Comparison of ENCODE assay signal across 8 cellular contexts in the genomic region with DNA sequence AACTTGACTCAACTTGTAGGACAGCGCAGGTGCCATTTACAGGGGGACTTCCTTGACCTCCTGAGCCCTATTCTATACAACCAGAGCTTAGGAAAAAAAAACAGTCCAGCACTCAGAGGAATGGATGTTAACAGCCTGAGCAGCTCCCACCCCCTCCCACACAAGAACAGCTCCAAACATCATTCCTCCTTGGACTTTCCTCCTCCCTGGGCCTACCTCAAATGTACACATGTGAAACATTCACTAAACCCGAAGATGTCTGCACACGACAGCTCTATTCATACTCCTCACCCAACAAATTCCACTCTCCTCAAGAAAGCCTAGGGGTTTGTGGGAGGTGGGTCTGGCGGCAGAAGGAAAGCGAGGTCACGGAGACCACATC. TPM values are rescaled to one million over a fixed set of nuclear protein-coding genes. Genes with fewer than 3 reads are reported as not detected.
DNase-seq lines count a peak whose midpoint lies in the region; ATAC-seq, FAIRE-seq and TF ChIP-seq lines count a peak whose summit lies in the region.

No MANE protein-coding gene starts in this region.

- peak overlapping the region; percentile 89 to 91 for H3K27ac ChIP-seq in ascending aorta
- H3K27ac ChIP-seq in HepG2 (ENCODE audit: extremely low read length, insufficient read depth, low read length) = peak overlapping the region; percentile 78
- H3K27ac ChIP-seq in thyroid gland = peak overlapping the region; percentile 48 to 82 (median 82)

- TF ChIP-seq POLR2A in HepG2 (IDR thresholded peaks at IDR 0.05; ENCODE audit: insufficient read depth in 1 of 2, low read depth in 2 of 2, low read length in 2 of 2) = no peak
- no peak for TF ChIP-seq POLR2A in thyroid gland (IDR thresholded peaks at IDR 0.05)

- no peaks in the 10 kb centered on the region for H3K9me3 Mint-ChIP-seq in activated CD4-positive, alpha-beta T cell treated with anti-CD3 and anti-CD28 coated beads, Interleukin-2, amount 10 ng/mL, durations not matched to agents 7 days and 5 days

- H3K9me3 ChIP-seq in ascending aorta (no peaks in the 10 kb centered on the region), HepG2 (ENCODE audit: low read length) (no peaks in the 10 kb centered on the region), thyroid gland (no peaks in the 10 kb centered on the region)

- DNase-seq in activated CD4-positive, alpha-beta T cell treated with anti-CD3 and anti-CD28 coated beads, Interleukin-2, amount 10 ng/mL, durations not matched to agents 7 days and 5 days = no peak
- DNase-seq in activated CD4-positive, alpha-beta T cell treated with anti-CD3 and anti-CD28 coated beads, Interleukin-2, amount 50 U/mL, for 1 hour = no peak
- DNase-seq in ascending aorta (ENCODE audit: low spot score in 2 of 2) (no peak), HepG2 (ENCODE audit: low spot score) (no peak), thyroid gland (no peak), putamen (ENCODE audit: low spot score) (no peak), NCI-H1417 (lab: John Stamatoyannopoulos, UW) (no peak)

- peaks cover 7% of the 10 kb centered on the region for H4K20me1 ChIP-seq in HepG2 (ENCODE audit: insufficient read depth, low read length)

- ATAC-seq in HepG2 (peak; percentile 11), GM19324 (IDR thresholded peaks at IDR 0.05; ENCODE audit: low FRiP score, unreplicated experiment) (no peak)

- peak overlapping the region; percentile 74 to 94 for H3K4me3 ChIP-seq in ascending aorta
- H3K4me3 ChIP-seq in HepG2 (replicated peaks in 1 of 3; ENCODE audit: insufficient read depth in 1 of 3, low read depth in 2 of 3, low read length in 3 of 3) = peak overlapping the region; percentile 74 to 100 (median 86)
- peak overlapping the region; percentile 37 to 80 (median 72) for H3K4me3 ChIP-seq in thyroid gland (replicated peaks in 1 of 3)

- POLR2A ChIA-PET in activated CD4-positive, alpha-beta T cell treated with anti-CD3 and anti-CD28 coated beads, Interleukin-2, amount 10 ng/mL, durations not matched to agents 7 days and 5 days (lab: Charles Lee) = interaction anchor here (1.3 kb wide), 1 partner anchor 10 kb away, joined by 4 read pairs; no protein-coding TSS in a partner anchor
- POLR2A ChIA-PET in HepG2 (lab: Yijun Ruan, JAX) = interaction anchor here (1.1 to 4.5 kb wide), 12 partner anchors 9 to 205 kb away, joined by 3 to 50 read pairs (median 5); a partner anchor contains a TSS

- FAIRE-seq in HepG2 (lab: Jason Lieb, UNC) = no peak

- TF ChIP-seq EP300 in HepG2 (IDR thresholded peaks at IDR 0.05; ENCODE audit: low read depth in 2 of 2, low read length in 2 of 2) (no peak), HepG2 (CRISPR knock-in tag; IDR thresholded peaks at IDR 0.05; ENCODE audit: borderline replicate concordance) (no peak)

- H3K36me3 ChIP-seq in ascending aorta = peaks cover 21 to 31% of the 10 kb centered on the region in 2 donors
- peaks cover 2 to 9% of the 10 kb centered on the region in 2 experiments; a peak in 2 of 5 replicates for H3K36me3 ChIP-seq in HepG2 (replicated peaks in 1 of 2; ENCODE audit: control insufficient read depth in 1 of 2, insufficient read depth in 2 of 2, low read length in 2 of 2)
- H3K36me3 ChIP-seq in thyroid gland = peaks cover 4 to 6% of the 10 kb centered on the region in 2 donors

- H2AFZ ChIP-seq in HepG2 (ENCODE audit: low read length) = no peak overlapping the region

- H3K27me3 Mint-ChIP-seq in activated CD4-positive, alpha-beta T cell treated with anti-CD3 and anti-CD28 coated beads, Interleukin-2, amount 10 ng/mL, durations not matched to agents 7 days and 5 days = no peaks in the 10 kb centered on the region

- H3K4me1 Mint-ChIP-seq in activated CD4-positive, alpha-beta T cell treated with anti-CD3 and anti-CD28 coated beads, Interleukin-2, amount 10 ng/mL, durations not matched to agents 7 days and 5 days = peaks cover 56% of the 10 kb centered on the region

- peak overlapping the region; percentile 93 for H3K4me2 ChIP-seq in HepG2 (ENCODE audit: low read depth, low read length)

- TF ChIP-seq RAD21 in HepG2 (CRISPR knock-in tag; IDR thresholded peaks at IDR 0.05) = no peak

- peak overlapping the region; percentile 87 for H3K4me3 Mint-ChIP-seq in activated CD4-positive, alpha-beta T cell treated with anti-CD3 and anti-CD28 coated beads, Interleukin-2, amount 10 ng/mL, durations not matched to agents 7 days and 5 days

- H3K79me2 ChIP-seq in HepG2 (ENCODE audit: insufficient read depth, low read length) = peaks cover 26% of the 10 kb centered on the region

- intact Hi-C loops in ascending aorta (cut with DNase I) = loop anchor here (1.0 to 2.0 kb wide), 2 partner anchors 19 to 27 kb away; no protein-coding TSS in a partner anchor
- intact Hi-C loops in HepG2 (cut with micrococcal nuclease; ENCODE audit: unreplicated experiment) = no loop called here
- intact Hi-C loops in thyroid gland (cut with DNase I) = no loop called here

- WGBS in HepG2 (ENCODE audit: low lambda C conversion rate) = 35% methylated on average over 3 of the region's 6 CpGs
- 10 to 13% methylated on average over 6 of the region's 6 CpGs for WGBS in thyroid gland, 2 donors

- H3K36me3 Mint-ChIP-seq in activated CD4-positive, alpha-beta T cell treated with anti-CD3 and anti-CD28 coated beads, Interleukin-2, amount 10 ng/mL, durations not matched to agents 7 days and 5 days (ENCODE audit: low read depth) = peaks cover 39% of the 10 kb centered on the region

- peak overlapping the region; percentile 91 for H3K27ac Mint-ChIP-seq in activated CD4-positive, alpha-beta T cell treated with anti-CD3 and anti-CD28 coated beads, Interleukin-2, amount 10 ng/mL, durations not matched to agents 7 days and 5 days

- H3K27me3 ChIP-seq in ascending aorta = no peaks in the 10 kb centered on the region
- no peaks in the 10 kb centered on the region; a peak in 1 of 5 replicates for H3K27me3 ChIP-seq in HepG2 (ENCODE audit: control insufficient read depth in 1 of 2, insufficient read depth in 2 of 2, low read length in 2 of 2)
- H3K27me3 ChIP-seq in thyroid gland = no peaks in the 10 kb centered on the region

- CTCF ChIA-PET in activated CD4-positive, alpha-beta T cell treated with anti-CD3 and anti-CD28 coated beads, Interleukin-2, amount 10 ng/mL, durations not matched to agents 7 days and 5 days (lab: Charles Lee) = interaction anchor here (0.6 to 8.0 kb wide), 13 partner anchors 10 to 339 kb away, joined by 3 to 76 read pairs (median 4); a partner anchor contains a TSS
- CTCF ChIA-PET in HepG2 (lab: Yijun Ruan, JAX; ENCODE audit: low intra/inter-chr PET ratio, low total read pairs) = no interaction called here

- in situ Hi-C loops in HepG2 (cut with HindIII; ENCODE audit: extremely low pct_ligation_motif_present, low pct_unique_long_range_greater_than_20kb) = no loop called here

- BruUV-seq in HepG2 (replicated peaks; lab: Mats Ljungman, UMichigan) = TSS peak; percentile 85

- H3K9ac ChIP-seq in HepG2 (ENCODE audit: insufficient read depth, low read depth, low read length) = peak overlapping the region; percentile 80

- peaks cover 9 to 23% of the 10 kb centered on the region in 2 donors for H3K4me1 ChIP-seq in ascending aorta
- peaks cover 59% of the 10 kb centered on the region for H3K4me1 ChIP-seq in HepG2 (ENCODE audit: insufficient read depth, low read length)
- peaks cover 21 to 24% of the 10 kb centered on the region in 2 donors for H3K4me1 ChIP-seq in thyroid gland

- TF ChIP-seq CTCF in ascending aorta (IDR thresholded peaks at IDR 0.05) (no peak), HepG2 (CRISPR knock-in tag; IDR thresholded peaks at IDR 0.05) (no peak), thyroid gland (IDR thresholded peaks at IDR 0.05) (no peak)

RNA-seq across cellular contexts. Expression of a gene that starts 0.5 kb away (rescaled TPM):
- 10 to 100 TPM; 17.4 to 19.4 TPM for total RNA-seq in activated CD4-positive, alpha-beta T cell treated with anti-CD3 and anti-CD28 coated beads, Interleukin-2, amount 10 ng/mL, durations not matched to agents 7 days and 5 days
- 9.0 TPM for total RNA-seq in ascending aorta
- 11.4 and 12.5 TPM in 2 replicates for total RNA-seq in HepG2 (2016; rRNA removed; fragmentation: Illumina TruSeq; extraction: Trizol)
- 2.6 and 2.7 TPM in 2 replicates for total RNA-seq in HepG2 (2016; cell fraction: cytosol; rRNA removed; fragmentation: Illumina TruSeq; extraction: Trizol; ENCODE audit: low read depth)
- total RNA-seq in HepG2 (2016; cell fraction: insoluble cytoplasmic fraction; rRNA removed; fragmentation: Illumina TruSeq; extraction: Trizol) = 9.5 and 10.4 TPM in 2 replicates
- 2.4 and 3.4 TPM in 2 replicates for total RNA-seq in HepG2 (2016; cell fraction: membrane; rRNA removed; fragmentation: Illumina TruSeq; extraction: Trizol)
- total RNA-seq in HepG2 (2016; cell fraction: nucleus; rRNA removed; fragmentation: Illumina TruSeq; extraction: Trizol) = 7.4 and 11.0 TPM in 2 replicates
- polyA plus RNA-seq in HepG2 (2011; rRNA removed) = 5.1 and 5.3 TPM in 2 replicates
- 3.7 and 4.7 TPM in 2 replicates for polyA plus RNA-seq in HepG2 (2011; cell fraction: cytosol; rRNA removed)
- 12.6 and 13.3 TPM in 2 replicates for polyA plus RNA-seq in HepG2 (2011; cell fraction: nucleus; rRNA removed)
- polyA plus RNA-seq in HepG2 (2012) = 3.2 and 4.1 TPM in 2 replicates
- 0.97 and 1.0 TPM in 2 replicates for polyA plus RNA-seq in HepG2 (2016; cell fraction: cytosol; fragmentation: Illumina TruSeq; extraction: Trizol; ENCODE audit: low read depth)
- 7.8 and 11.5 TPM in 2 replicates for polyA plus RNA-seq in HepG2 (2016; cell fraction: insoluble cytoplasmic fraction; fragmentation: Illumina TruSeq; extraction: Trizol; ENCODE audit: low read depth)
- 1.2 and 1.5 TPM in 2 replicates for polyA plus RNA-seq in HepG2 (2016; cell fraction: membrane; fragmentation: Illumina TruSeq; extraction: Trizol; ENCODE audit: low read depth)
- polyA plus RNA-seq in HepG2 (2016; cell fraction: nucleus; fragmentation: Illumina TruSeq; extraction: Trizol; ENCODE audit: insufficient read depth, low read depth) = 14.7 and 21.6 TPM in 2 replicates
- polyA minus RNA-seq in HepG2 (2011; rRNA and poly(A)+ RNA removed; ENCODE audit: low replicate concordance) = 11.5 and 35.8 TPM in 2 replicates
- 2.1 and 3.8 TPM in 2 replicates for polyA minus RNA-seq in HepG2 (2011; cell fraction: cytosol; rRNA and poly(A)+ RNA removed)
- 5.2 and 9.8 TPM in 2 replicates for polyA minus RNA-seq in HepG2 (2011; cell fraction: nucleus; rRNA and poly(A)+ RNA removed)
- 10 to 100 TPM in 2 of 4 donors, 1 to 10 TPM in 2; 8.4 to 13.9 (median 11.0) TPM for total RNA-seq in thyroid gland

RNA-seq across cellular contexts. Expression of a gene that starts 6.0 kb away (rescaled TPM):
- total RNA-seq in activated CD4-positive, alpha-beta T cell treated with anti-CD3 and anti-CD28 coated beads, Interleukin-2, amount 10 ng/mL, durations not matched to agents 7 days and 5 days = 100 to 1,000 TPM; 285 to 290 TPM
- total RNA-seq in ascending aorta (142 TPM), HepG2 (2016; rRNA removed; fragmentation: Illumina TruSeq; extraction: Trizol) (486 and 510 TPM in 2 replicates), thyroid gland (100 to 1,000 TPM; 133 to 413 (median 301) TPM)
- total RNA-seq in HepG2 (2016; cell fraction: cytosol; rRNA removed; fragmentation: Illumina TruSeq; extraction: Trizol; ENCODE audit: low read depth) = 913 and 1,296 TPM in 2 replicates
- total RNA-seq in HepG2 (2016; cell fraction: insoluble cytoplasmic fraction; rRNA removed; fragmentation: Illumina TruSeq; extraction: Trizol) = 511 and 522 TPM in 2 replicates
- 763 and 886 TPM in 2 replicates for total RNA-seq in HepG2 (2016; cell fraction: membrane; rRNA removed; fragmentation: Illumina TruSeq; extraction: Trizol)
- 177 and 187 TPM in 2 replicates for total RNA-seq in HepG2 (2016; cell fraction: nucleus; rRNA removed; fragmentation: Illumina TruSeq; extraction: Trizol)
- polyA plus RNA-seq in HepG2 (2011; rRNA removed) = 80.9 and 100 TPM in 2 replicates
- 69.9 and 96.6 TPM in 2 replicates for polyA plus RNA-seq in HepG2 (2011; cell fraction: cytosol; rRNA removed)
- 23.2 and 42.0 TPM in 2 replicates for polyA plus RNA-seq in HepG2 (2011; cell fraction: nucleus; rRNA removed)
- polyA plus RNA-seq in HepG2 (2012) = 194 and 244 TPM in 2 replicates
- polyA plus RNA-seq in HepG2 (2016; cell fraction: cytosol; fragmentation: Illumina TruSeq; extraction: Trizol; ENCODE audit: low read depth) = 1,200 and 1,620 TPM in 2 replicates
- polyA plus RNA-seq in HepG2 (2016; cell fraction: insoluble cytoplasmic fraction; fragmentation: Illumina TruSeq; extraction: Trizol; ENCODE audit: low read depth) = 517 and 532 TPM in 2 replicates
- polyA plus RNA-seq in HepG2 (2016; cell fraction: membrane; fragmentation: Illumina TruSeq; extraction: Trizol; ENCODE audit: low read depth) = 742 and 956 TPM in 2 replicates
- polyA plus RNA-seq in HepG2 (2016; cell fraction: nucleus; fragmentation: Illumina TruSeq; extraction: Trizol; ENCODE audit: insufficient read depth, low read depth) = 336 and 389 TPM in 2 replicates
- 4.4 and 15.7 TPM in 2 replicates for polyA minus RNA-seq in HepG2 (2011; rRNA and poly(A)+ RNA removed; ENCODE audit: low replicate concordance)
- 18.7 and 23.2 TPM in 2 replicates for polyA minus RNA-seq in HepG2 (2011; cell fraction: cytosol; rRNA and poly(A)+ RNA removed)
- polyA minus RNA-seq in HepG2 (2011; cell fraction: nucleus; rRNA and poly(A)+ RNA removed) = 18.4 and 25.9 TPM in 2 replicates

RNA-seq across cellular contexts. Expression of a gene that starts 6.1 kb away (rescaled TPM):
- total RNA-seq in activated CD4-positive, alpha-beta T cell treated with anti-CD3 and anti-CD28 coated beads, Interleukin-2, amount 10 ng/mL, durations not matched to agents 7 days and 5 days = 10 to 100 TPM; 11.6 to 15.1 TPM
- total RNA-seq in ascending aorta (19.3 TPM), HepG2 (2016; rRNA removed; fragmentation: Illumina TruSeq; extraction: Trizol) (29.4 and 38.3 TPM in 2 replicates), thyroid gland (10 to 100 TPM in 3 of 4 donors, 1 to 10 TPM in 1; 8.6 to 17.0 (median 15.0) TPM)
- total RNA-seq in HepG2 (2016; cell fraction: cytosol; rRNA removed; fragmentation: Illumina TruSeq; extraction: Trizol; ENCODE audit: low read depth) = 7.6 and 8.2 TPM in 2 replicates
- total RNA-seq in HepG2 (2016; cell fraction: insoluble cytoplasmic fraction; rRNA removed; fragmentation: Illumina TruSeq; extraction: Trizol) = 33.5 and 38.7 TPM in 2 replicates
- 12.2 and 12.5 TPM in 2 replicates for total RNA-seq in HepG2 (2016; cell fraction: membrane; rRNA removed; fragmentation: Illumina TruSeq; extraction: Trizol)
- total RNA-seq in HepG2 (2016; cell fraction: nucleus; rRNA removed; fragmentation: Illumina TruSeq; extraction: Trizol) = 12.4 and 13.6 TPM in 2 replicates
- polyA plus RNA-seq in HepG2 (2011; rRNA removed) = 15.5 and 18.1 TPM in 2 replicates
- 16.8 and 19.2 TPM in 2 replicates for polyA plus RNA-seq in HepG2 (2011; cell fraction: cytosol; rRNA removed)
- polyA plus RNA-seq in HepG2 (2011; cell fraction: nucleus; rRNA removed) = 6.5 and 8.5 TPM in 2 replicates
- 8.4 and 9.8 TPM in 2 replicates for polyA plus RNA-seq in HepG2 (2012)
- polyA plus RNA-seq in HepG2 (2016; cell fraction: cytosol; fragmentation: Illumina TruSeq; extraction: Trizol; ENCODE audit: low read depth) = 3.9 and 4.9 TPM in 2 replicates
- polyA plus RNA-seq in HepG2 (2016; cell fraction: insoluble cytoplasmic fraction; fragmentation: Illumina TruSeq; extraction: Trizol; ENCODE audit: low read depth) = 29.3 and 29.9 TPM in 2 replicates
- 8.0 TPM in 2 replicates for polyA plus RNA-seq in HepG2 (2016; cell fraction: membrane; fragmentation: Illumina TruSeq; extraction: Trizol; ENCODE audit: low read depth)
- polyA plus RNA-seq in HepG2 (2016; cell fraction: nucleus; fragmentation: Illumina TruSeq; extraction: Trizol; ENCODE audit: insufficient read depth, low read depth) = 16.3 and 19.0 TPM in 2 replicates
- polyA minus RNA-seq in HepG2 (2011; rRNA and poly(A)+ RNA removed; ENCODE audit: low replicate concordance) = 11.3 and 25.4 TPM in 2 replicates
- 4.5 and 4.7 TPM in 2 replicates for polyA minus RNA-seq in HepG2 (2011; cell fraction: cytosol; rRNA and poly(A)+ RNA removed)
- 3.0 and 3.3 TPM in 2 replicates for polyA minus RNA-seq in HepG2 (2011; cell fraction: nucleus; rRNA and poly(A)+ RNA removed)

RNA-seq across cellular contexts. Expression of a gene that starts 16.1 kb away (rescaled TPM):
- 1 to 10 TPM; 2.3 to 2.5 TPM for total RNA-seq in activated CD4-positive, alpha-beta T cell treated with anti-CD3 and anti-CD28 coated beads, Interleukin-2, amount 10 ng/mL, durations not matched to agents 7 days and 5 days
- 160 TPM for total RNA-seq in ascending aorta
- 25.4 and 86.0 TPM in 2 replicates for total RNA-seq in HepG2 (2016; rRNA removed; fragmentation: Illumina TruSeq; extraction: Trizol)
- 33.1 and 33.9 TPM in 2 replicates for total RNA-seq in HepG2 (2016; cell fraction: cytosol; rRNA removed; fragmentation: Illumina TruSeq; extraction: Trizol; ENCODE audit: low read depth)
- total RNA-seq in HepG2 (2016; cell fraction: insoluble cytoplasmic fraction; rRNA removed; fragmentation: Illumina TruSeq; extraction: Trizol) = 23.9 and 92.3 TPM in 2 replicates
- total RNA-seq in HepG2 (2016; cell fraction: membrane; rRNA removed; fragmentation: Illumina TruSeq; extraction: Trizol) = 30.7 and 31.8 TPM in 2 replicates
- total RNA-seq in HepG2 (2016; cell fraction: nucleus; rRNA removed; fragmentation: Illumina TruSeq; extraction: Trizol) = 140 and 158 TPM in 2 replicates
- polyA plus RNA-seq in HepG2 (2011; rRNA removed) = 143 and 179 TPM in 2 replicates
- 71.5 and 83.2 TPM in 2 replicates for polyA plus RNA-seq in HepG2 (2011; cell fraction: cytosol; rRNA removed)
- polyA plus RNA-seq in HepG2 (2011; cell fraction: nucleus; rRNA removed) = 1,144 and 1,345 TPM in 2 replicates
- polyA plus RNA-seq in HepG2 (2012) = 140 and 149 TPM in 2 replicates
- 5.5 and 6.7 TPM in 2 replicates for polyA plus RNA-seq in HepG2 (2016; cell fraction: cytosol; fragmentation: Illumina TruSeq; extraction: Trizol; ENCODE audit: low read depth)
- polyA plus RNA-seq in HepG2 (2016; cell fraction: insoluble cytoplasmic fraction; fragmentation: Illumina TruSeq; extraction: Trizol; ENCODE audit: low read depth) = 23.3 and 26.9 TPM in 2 replicates
- polyA plus RNA-seq in HepG2 (2016; cell fraction: membrane; fragmentation: Illumina TruSeq; extraction: Trizol; ENCODE audit: low read depth) = 12.8 and 12.9 TPM in 2 replicates
- polyA plus RNA-seq in HepG2 (2016; cell fraction: nucleus; fragmentation: Illumina TruSeq; extraction: Trizol; ENCODE audit: insufficient read depth, low read depth) = 420 and 470 TPM in 2 replicates
- polyA minus RNA-seq in HepG2 (2011; rRNA and poly(A)+ RNA removed; ENCODE audit: low replicate concordance) = 83.4 and 325 TPM in 2 replicates
- polyA minus RNA-seq in HepG2 (2011; cell fraction: cytosol; rRNA and poly(A)+ RNA removed) = 54.4 and 79.5 TPM in 2 replicates
- polyA minus RNA-seq in HepG2 (2011; cell fraction: nucleus; rRNA and poly(A)+ RNA removed) = 295 and 329 TPM in 2 replicates
- total RNA-seq in thyroid gland = 100 to 1,000 TPM; 126 to 216 (median 138) TPM

RNA-seq across cellular contexts. Expression of a gene that starts 57.9 kb away (rescaled TPM):
- 100 to 1,000 TPM; 266 to 271 TPM for total RNA-seq in activated CD4-positive, alpha-beta T cell treated with anti-CD3 and anti-CD28 coated beads, Interleukin-2, amount 10 ng/mL, durations not matched to agents 7 days and 5 days
- total RNA-seq in ascending aorta (218 TPM), HepG2 (2016; rRNA removed; fragmentation: Illumina TruSeq; extraction: Trizol) (74.3 and 91.4 TPM in 2 replicates), thyroid gland (100 to 1,000 TPM in 3 of 4 donors, 10 to 100 TPM in 1; 100.0 to 120 (median 109) TPM)
- 90.2 and 104 TPM in 2 replicates for total RNA-seq in HepG2 (2016; cell fraction: cytosol; rRNA removed; fragmentation: Illumina TruSeq; extraction: Trizol; ENCODE audit: low read depth)
- 67.1 and 95.9 TPM in 2 replicates for total RNA-seq in HepG2 (2016; cell fraction: insoluble cytoplasmic fraction; rRNA removed; fragmentation: Illumina TruSeq; extraction: Trizol)
- total RNA-seq in HepG2 (2016; cell fraction: membrane; rRNA removed; fragmentation: Illumina TruSeq; extraction: Trizol) = 162 and 190 TPM in 2 replicates
- total RNA-seq in HepG2 (2016; cell fraction: nucleus; rRNA removed; fragmentation: Illumina TruSeq; extraction: Trizol) = 45.3 and 51.5 TPM in 2 replicates
- 75.8 and 83.0 TPM in 2 replicates for polyA plus RNA-seq in HepG2 (2011; rRNA removed)
- polyA plus RNA-seq in HepG2 (2011; cell fraction: cytosol; rRNA removed) = 82.9 and 103 TPM in 2 replicates
- polyA plus RNA-seq in HepG2 (2011; cell fraction: nucleus; rRNA removed) = 54.8 and 59.4 TPM in 2 replicates
- 68.4 and 68.8 TPM in 2 replicates for polyA plus RNA-seq in HepG2 (2012)
- polyA plus RNA-seq in HepG2 (2016; cell fraction: cytosol; fragmentation: Illumina TruSeq; extraction: Trizol; ENCODE audit: low read depth) = 116 and 135 TPM in 2 replicates
- 71.7 and 96.4 TPM in 2 replicates for polyA plus RNA-seq in HepG2 (2016; cell fraction: insoluble cytoplasmic fraction; fragmentation: Illumina TruSeq; extraction: Trizol; ENCODE audit: low read depth)
- 203 and 209 TPM in 2 replicates for polyA plus RNA-seq in HepG2 (2016; cell fraction: membrane; fragmentation: Illumina TruSeq; extraction: Trizol; ENCODE audit: low read depth)
- 89.8 and 103 TPM in 2 replicates for polyA plus RNA-seq in HepG2 (2016; cell fraction: nucleus; fragmentation: Illumina TruSeq; extraction: Trizol; ENCODE audit: insufficient read depth, low read depth)
- 147 and 175 TPM in 2 replicates for polyA minus RNA-seq in HepG2 (2011; rRNA and poly(A)+ RNA removed; ENCODE audit: low replicate concordance)
- polyA minus RNA-seq in HepG2 (2011; cell fraction: cytosol; rRNA and poly(A)+ RNA removed) = 34.9 and 49.9 TPM in 2 replicates
- polyA minus RNA-seq in HepG2 (2011; cell fraction: nucleus; rRNA and poly(A)+ RNA removed) = 11.2 and 15.8 TPM in 2 replicates
